In genomic region chr13:31747966-31748365, GRCh38 we compare ENCODE assay signal across 30 cellular contexts. TPM values are rescaled to one million over a fixed set of nuclear protein-coding genes. Genes with fewer than 3 reads are reported as not detected.
"Had no signal": no experiment of that assay in that cellular context is flagged by ENCODE, and none has a peak within 500 bp of the region (broad histone marks: within the 10 kb centered on the region; RNA-seq: fewer than 3 reads in every experiment).

No MANE protein-coding gene starts in this region.

- H3K36me3 ChIP-seq: esophagus muscularis mucosa, gastroesophageal sphincter, right lobe of liver had no signal

- H3K4me3 ChIP-seq: esophagus muscularis mucosa, gastroesophageal sphincter, hepatocyte, right lobe of liver had no signal

- ATAC-seq: activated T-cell treated with anti-CD3 and anti-CD28 coated beads, Interleukin-2, amount 50 U/mL, for 4 hours; activated T-helper 17 cell treated with anti-CD3 and anti-CD28 coated beads, Interleukin-2, amount 50 U/mL, for 72 hours; gastroesophageal sphincter; left cardiac atrium; right lobe of liver; T-helper 17 cell; WTC11 had no signal

- H3K4me2 ChIP-seq: hepatocyte had no signal

- DNase-seq: activated CD4-positive, alpha-beta memory T cell treated with anti-CD3 and anti-CD28 coated beads, Interleukin-2, amount 10 ng/mL, durations not matched to agents 7 days and 5 days; activated CD4-positive, alpha-beta T cell treated with anti-CD3 and anti-CD28 coated beads for 1 hour; activated CD4-positive, alpha-beta T cell treated with anti-CD3 and anti-CD28 coated beads, Interleukin-2, amount 10 ng/mL, durations not matched to agents 7 days and 5 days; activated CD8-positive, alpha-beta memory T cell treated with anti-CD3 and anti-CD28 coated beads, Interleukin-2, amount 50 U/mL, for 48 hours; activated gamma-delta T cell treated with Interleukin-2 at 50 U/mL for 16 hours; activated naive CD4-positive, alpha-beta T cell treated with anti-CD3 and anti-CD28 coated beads, Interleukin-2, amount 50 U/mL, for 16 hours; activated T-cell treated with anti-CD3 and anti-CD28 coated beads, Interleukin-2, amount 50 U/mL, for 4 hours; endodermal cell; islet precursor cell; left cardiac atrium; mammary epithelial cell; right lobe of liver; stimulated activated CD4-positive, alpha-beta T cell treated with anti-CD3 and anti-CD28 coated beads, Interleukin-15, amount 100 ng/mL, for 24 hours; stimulated activated CD4-positive, alpha-beta T cell treated with anti-CD3 and anti-CD28 coated beads, Interleukin-2, amount 100 ng/mL, for 24 hours; stimulated activated naive CD4-positive, alpha-beta T cell; T-helper 17 cell; T1000; trophoblast cell had no signal

- H3K4me1 ChIP-seq: esophagus muscularis mucosa, gastroesophageal sphincter, right lobe of liver had no signal

- H2AFZ ChIP-seq: hepatocyte had no signal

- H3K9me3 ChIP-seq: esophagus muscularis mucosa, gastroesophageal sphincter, right lobe of liver had no signal

- H3K27ac ChIP-seq: esophagus muscularis mucosa, gastroesophageal sphincter, hepatocyte, right lobe of liver had no signal

- H3K79me2 ChIP-seq: hepatocyte had no signal

- H3K27me3 ChIP-seq: right lobe of liver had no signal

RNA-seq across cellular contexts. Expression of gene RXFP2, which starts 8.6 kb away (rescaled TPM):
- total RNA-seq: activated CD4-positive, alpha-beta memory T cell treated with anti-CD3 and anti-CD28 coated beads, Interleukin-2, amount 10 ng/mL, durations not matched to agents 7 days and 5 days; activated CD4-positive, alpha-beta T cell treated with anti-CD3 and anti-CD28 coated beads, Interleukin-2, amount 10 ng/mL, durations not matched to agents 7 days and 5 days; activated T-cell treated with anti-CD3 and anti-CD28 coated beads, Interleukin-2, amount 50 U/mL, for 4 hours; activated T-helper 17 cell treated with anti-CD3 and anti-CD28 coated beads, Interleukin-2, amount 50 U/mL, for 72 hours; bronchial epithelial cell; endodermal cell; gastroesophageal sphincter; hepatocyte; left cardiac atrium; liver; mammary epithelial cell; mucosa of gallbladder; osteocyte; posterior vena cava; renal cortical epithelial cell; right lobe of liver; T-helper 17 cell; temporal lobe; WTC11 had no signal
- polyA plus RNA-seq: hepatocyte, liver, mammary epithelial cell had no signal
